In genomic region chr22:43378011-43378704, GRCh38 we compare ENCODE assay signal across 1 cellular context.
A peak's percentile ranks its signal among the peaks of the same experiment; 100 is the strongest.
TF ChIP-seq lines count a peak whose summit lies in the region.

No MANE protein-coding gene starts in this region.

TF ChIP-seq in HepG2, 621 proteins besides CTCF, POLR2A, EP300 and RAD21 (continued from another document and continues in another):
- TF ChIP-seq ZBTB2 (CRISPR knock-in tag; IDR thresholded peaks at IDR 0.05; ENCODE audit: low read depth) (no peak), KMT2B (CRISPR knock-in tag; IDR thresholded peaks at IDR 0.05) (no peak), ZNF574 (CRISPR knock-in tag; IDR thresholded peaks at IDR 0.05) (no peak), TAF15 (IDR thresholded peaks at IDR 0.05; ENCODE audit: low read depth, low read length, poor library complexity, severe bottlenecking) (no peak), POLR2AphosphoS2 (IDR thresholded peaks at IDR 0.05; ENCODE audit: low read depth, low read length) (no peak), RFX1 (IDR thresholded peaks at IDR 0.05) (no peak), MEIS2 (CRISPR knock-in tag; IDR thresholded peaks at IDR 0.05) (0 out of 2 replicates have a peak, but pooled peaks have one; percentile 36), ZNF407 (CRISPR knock-in tag; IDR thresholded peaks at IDR 0.05; ENCODE audit: not compliant biosample characterization) (no peak), ZSCAN5A (CRISPR knock-in tag; IDR thresholded peaks at IDR 0.05; ENCODE audit: borderline replicate concordance) (no peak), SKI (IDR thresholded peaks at IDR 0.05; ENCODE audit: partially characterized antibody) (peak; percentile 86), THAP8 (CRISPR knock-in tag; IDR thresholded peaks at IDR 0.05; ENCODE audit: borderline replicate concordance) (no peak), TFDP1 (CRISPR knock-in tag; IDR thresholded peaks at IDR 0.05; ENCODE audit: borderline replicate concordance) (no peak), BRD4 (CRISPR knock-in tag; IDR thresholded peaks at IDR 0.05) (no peak), SATB2 (CRISPR knock-in tag; IDR thresholded peaks at IDR 0.05) (no peak), ZNF256 (CRISPR knock-in tag; conservative IDR thresholded peaks at IDR 0.05) (no peak), BCL6 (CRISPR knock-in tag; IDR thresholded peaks at IDR 0.05) (peak; percentile 88), TFAP4 (IDR thresholded peaks at IDR 0.05; ENCODE audit: borderline replicate concordance, low read depth) (no peak), MBD4 (IDR thresholded peaks at IDR 0.05; ENCODE audit: borderline replicate concordance, low read length) (no peak), ARID3A (IDR thresholded peaks at IDR 0.05; ENCODE audit: low read depth, low read length) (no peak), PATZ1 (CRISPR knock-in tag; IDR thresholded peaks at IDR 0.05) (peak; percentile 92), HES4 (CRISPR knock-in tag; IDR thresholded peaks at IDR 0.05; ENCODE audit: borderline replicate concordance) (no peak), NONO (IDR thresholded peaks at IDR 0.05) (no peak), NONO (CRISPR knock-in tag; conservative IDR thresholded peaks at IDR 0.05) (no peak), ZNF563 (CRISPR knock-in tag; IDR thresholded peaks at IDR 0.05) (no peak), ZNF850 (CRISPR knock-in tag; conservative IDR thresholded peaks at IDR 0.05) (no peak), DNMT3B (CRISPR knock-in tag; conservative IDR thresholded peaks at IDR 0.05) (no peak), ASH2L (IDR thresholded peaks at IDR 0.05; ENCODE audit: insufficient read length, low read depth, low read length) (no peak), CEBPZ (IDR thresholded peaks at IDR 0.05; ENCODE audit: low read length) (no peak), SOX6 (IDR thresholded peaks at IDR 0.05) (no peak), SOX6 (CRISPR knock-in tag; IDR thresholded peaks at IDR 0.05) (peak; percentile 95), AGO1 (IDR thresholded peaks at IDR 0.05; ENCODE audit: low read depth, low read length, poor library complexity, severe bottlenecking) (no peak)
